In genomic region chr15:74964794-74965193, GRCh38 we compare ENCODE assay signal across 12 cellular contexts. TPM values are rescaled to one million over a fixed set of nuclear protein-coding genes. Genes with fewer than 3 reads are reported as not detected.
A peak's percentile ranks its signal among the peaks of the same experiment; 100 is the strongest.
DNase-seq lines count a peak whose midpoint lies in the region; ATAC-seq and TF ChIP-seq lines count a peak whose summit lies in the region.
"Had no signal": no experiment of that assay in that cellular context is flagged by ENCODE, and none has a peak within 500 bp of the region (broad histone marks: within the 10 kb centered on the region; RNA-seq: fewer than 3 reads in every experiment).

No MANE protein-coding gene starts in this region.

- no peak overlapping the region for H4K8ac ChIP-seq in mesenchymal stem cell (ENCODE audit: low read length)

- DNase-seq in Daoy (ENCODE audit: low read depth) (peak; percentile 67), NCI-H69 (lab: John Stamatoyannopoulos, UW) (peak; percentile 63), choroid plexus epithelial cell (ENCODE audit: low read depth) (peak; percentile 49), mesenchymal stem cell (peak; percentile 52), NCI-H2171 (lab: John Stamatoyannopoulos, UW) (no peak)
- DNase-seq in activated naive CD4-positive, alpha-beta T cell treated with anti-CD3 and anti-CD28 coated beads for 36 hours: no peak
- DNase-seq: activated effector memory CD4-positive, alpha-beta T cell treated with Interleukin-2 at 50 U/mL for 16 hours; NCI-H2081; stimulated activated CD8-positive, alpha-beta memory T cell treated with anti-CD3 and anti-CD28 coated beads, Interleukin-4, amount 100 ng/mL, for 48 hours had no signal

- H3K4me3 ChIP-seq in choroid plexus epithelial cell (ENCODE audit: low read depth, low read length) (no peak overlapping the region), mesenchymal stem cell (ENCODE audit: insufficient read depth in 1 of 2, low read depth in 1 of 2, low read length in 2 of 2) (no peak overlapping the region)

- no peak for ATAC-seq in GM18870 (IDR thresholded peaks at IDR 0.05; ENCODE audit: unreplicated experiment)
- no peak for ATAC-seq in GM21367 (IDR thresholded peaks at IDR 0.05; ENCODE audit: unreplicated experiment)
- ATAC-seq: activated CD4-positive, CD25-positive, alpha-beta regulatory T cell treated with anti-CD3 and anti-CD28 coated beads, Interleukin-2, amount 50 U/mL, for 24 hours had no signal

- no peak overlapping the region for H2BK120ac ChIP-seq in mesenchymal stem cell (ENCODE audit: low read depth, low read length)

- no peak overlapping the region for H3K14ac ChIP-seq in mesenchymal stem cell (ENCODE audit: low read length in 2 of 2)

- H3K27ac ChIP-seq in mesenchymal stem cell (ENCODE audit: low read length, poor library complexity, severe bottlenecking): no peak overlapping the region

- no peaks in the 10 kb centered on the region for H3K9me3 Mint-ChIP-seq in activated naive CD4-positive, alpha-beta T cell treated with anti-CD3 and anti-CD28 coated beads for 36 hours

- peak overlapping the region; percentile 63 for H3K9ac ChIP-seq in mesenchymal stem cell (ENCODE audit: low read length)

- intact Hi-C loops in activated naive CD4-positive, alpha-beta T cell treated with anti-CD3 and anti-CD28 coated beads for 36 hours (cut with micrococcal nuclease): no loop called here

- H3K23ac ChIP-seq in mesenchymal stem cell (ENCODE audit: low read length in 2 of 2): no peak overlapping the region

- CTCF ChIA-PET in activated naive CD4-positive, alpha-beta T cell treated with anti-CD3 and anti-CD28 coated beads for 36 hours (lab: Charles Lee): no interaction called here

- no peak overlapping the region for H3K4ac ChIP-seq in mesenchymal stem cell (ENCODE audit: low read depth in 1 of 2, low read length in 2 of 2)

- H3K79me1 ChIP-seq in mesenchymal stem cell (replicated peaks; ENCODE audit: low read length, poor library complexity, severe bottlenecking): no peaks in the 10 kb centered on the region

- TF ChIP-seq CTCF in choroid plexus epithelial cell (conservative IDR thresholded peaks at IDR 0.05; ENCODE audit: low read depth, low read length): no peak

- no peak overlapping the region for H3K4me3 Mint-ChIP-seq in activated naive CD4-positive, alpha-beta T cell treated with anti-CD3 and anti-CD28 coated beads for 36 hours

- no peak overlapping the region for H2BK5ac ChIP-seq in mesenchymal stem cell (ENCODE audit: low read depth, low read length, poor library complexity, severe bottlenecking)

- peaks cover 14% of the 10 kb centered on the region for H3K4me1 Mint-ChIP-seq in activated naive CD4-positive, alpha-beta T cell treated with anti-CD3 and anti-CD28 coated beads for 36 hours (ENCODE audit: low read depth)

- no peak overlapping the region for H2AK5ac ChIP-seq in mesenchymal stem cell (ENCODE audit: low read length, severe bottlenecking)

- no peak overlapping the region for H4K91ac ChIP-seq in mesenchymal stem cell (ENCODE audit: low read length)

- H2BK12ac ChIP-seq in mesenchymal stem cell (ENCODE audit: low read length in 2 of 2): peak overlapping the region in 1 of 2 experiments; percentile 25

- H3K27me3 ChIP-seq in mesenchymal stem cell (ENCODE audit: control insufficient read depth in 1 of 2, insufficient read depth in 1 of 2, low read length in 2 of 2): peaks cover 0 to 10% of the 10 kb centered on the region in 2 experiments

- WGBS in mesenchymal stem cell: 19% methylated on average over 3 of the region's 3 CpGs

- H2BK15ac ChIP-seq in mesenchymal stem cell (ENCODE audit: low read depth, poor library complexity, severe bottlenecking): no peak overlapping the region

- no peak overlapping the region for H3K4me2 ChIP-seq in mesenchymal stem cell (ENCODE audit: low read length, poor library complexity, severe bottlenecking)

- no peaks in the 10 kb centered on the region for H3K36me3 ChIP-seq in mesenchymal stem cell (ENCODE audit: control insufficient read depth in 1 of 2, insufficient read depth in 2 of 2, low read depth in 1 of 2, low read length in 2 of 2)

- H2AFZ ChIP-seq in mesenchymal stem cell (ENCODE audit: low read depth, low read length): no peak overlapping the region

- H3K9me3 ChIP-seq in mesenchymal stem cell (ENCODE audit: control insufficient read depth, low read length): no peaks in the 10 kb centered on the region

- no peak overlapping the region for H3K18ac ChIP-seq in mesenchymal stem cell (ENCODE audit: low read depth in 1 of 2, low read length in 2 of 2)

- no peaks in the 10 kb centered on the region for H3K36me3 Mint-ChIP-seq in activated naive CD4-positive, alpha-beta T cell treated with anti-CD3 and anti-CD28 coated beads for 36 hours (ENCODE audit: low read depth)

- H3K27ac Mint-ChIP-seq in activated naive CD4-positive, alpha-beta T cell treated with anti-CD3 and anti-CD28 coated beads for 36 hours: no peak overlapping the region

- H3K4me1 ChIP-seq in mesenchymal stem cell (ENCODE audit: control insufficient read depth, insufficient read depth, low read depth, low read length): peaks cover 2% of the 10 kb centered on the region

- H3K27me3 Mint-ChIP-seq in activated naive CD4-positive, alpha-beta T cell treated with anti-CD3 and anti-CD28 coated beads for 36 hours (ENCODE audit: low read depth): peaks cover 3% of the 10 kb centered on the region

RNA-seq across cellular contexts. Expression of gene RPP25, which starts 8.2 kb away (rescaled TPM):
- total RNA-seq in Daoy (2014; rRNA removed; shearing (Covaris generic)): 2.2 and 3.2 TPM in 2 replicates
- 13.5 TPM for polyA plus RNA-seq in mesenchymal stem cell (2013, experiment 1 of 2)
- 13.8 TPM for polyA plus RNA-seq in mesenchymal stem cell (2013, experiment 2 of 2)
- total RNA-seq in activated naive CD4-positive, alpha-beta T cell treated with anti-CD3 and anti-CD28 coated beads for 36 hours: 1 to 10 TPM; 3.5 to 3.7 TPM

RNA-seq across cellular contexts. Expression of gene COX5A, which starts 26.9 kb away (rescaled TPM):
- 59.7 and 65.6 TPM in 2 replicates for total RNA-seq in Daoy (2014; rRNA removed; shearing (Covaris generic))
- polyA plus RNA-seq in mesenchymal stem cell (2013, experiment 1 of 2): 303 TPM
- 324 TPM for polyA plus RNA-seq in mesenchymal stem cell (2013, experiment 2 of 2)
- 100 to 1,000 TPM; 346 to 348 TPM for total RNA-seq in activated naive CD4-positive, alpha-beta T cell treated with anti-CD3 and anti-CD28 coated beads for 36 hours

RNA-seq across cellular contexts. Expression of gene SCAMP5, which starts 30.6 kb away (rescaled TPM):
- total RNA-seq in Daoy (2014; rRNA removed; shearing (Covaris generic)): 1.8 and 7.4 TPM in 2 replicates
- 2.4 TPM for polyA plus RNA-seq in mesenchymal stem cell (2013, experiment 1 of 2)
- 2.2 TPM for polyA plus RNA-seq in mesenchymal stem cell (2013, experiment 2 of 2)
- under 1 TPM; 0.15 to 0.38 TPM for total RNA-seq in activated naive CD4-positive, alpha-beta T cell treated with anti-CD3 and anti-CD28 coated beads for 36 hours

RNA-seq across cellular contexts. Expression of gene FAM219B, which starts 58.1 kb away (rescaled TPM):
- total RNA-seq in Daoy (2014; rRNA removed; shearing (Covaris generic)): 14.2 and 19.1 TPM in 2 replicates
- polyA plus RNA-seq in mesenchymal stem cell (2013, experiment 1 of 2): 41.8 TPM
- polyA plus RNA-seq in mesenchymal stem cell (2013, experiment 2 of 2): 44.0 TPM
- 10 to 100 TPM; 60.3 to 63.0 TPM for total RNA-seq in activated naive CD4-positive, alpha-beta T cell treated with anti-CD3 and anti-CD28 coated beads for 36 hours

RNA-seq across cellular contexts. Expression of gene PPCDC, which starts 58.6 kb away (rescaled TPM):
- total RNA-seq in Daoy (2014; rRNA removed; shearing (Covaris generic)): 30.6 and 32.1 TPM in 2 replicates
- polyA plus RNA-seq in mesenchymal stem cell (2013, experiment 1 of 2): 4.0 TPM
- polyA plus RNA-seq in mesenchymal stem cell (2013, experiment 2 of 2): 4.6 TPM
- total RNA-seq in activated naive CD4-positive, alpha-beta T cell treated with anti-CD3 and anti-CD28 coated beads for 36 hours: 10 to 100 TPM; 17.5 to 18.0 TPM

Comparison
In these comparisons a context has a peak if more than half of its experiments do, and no peak if none do; other contexts are left out.
1. DNase-seq: peak in Daoy (single experiment), NCI-H69 (single experiment), choroid plexus epithelial cell (single experiment) and mesenchymal stem cell (single experiment); none in activated naive CD4-positive, alpha-beta T cell treated with anti-CD3 and anti-CD28 coated beads for 36 hours (single experiment) and NCI-H2171 (single experiment).